15 cellular contexts compared by ENCODE assay signal in genomic region chr7:108413782-108414492, GRCh38. TPM values are rescaled to one million over a fixed set of nuclear protein-coding genes. Genes with fewer than 3 reads are reported as not detected.
DNase-seq lines count a peak whose midpoint lies in the region; ATAC-seq and TF ChIP-seq lines count a peak whose summit lies in the region.
"Had no signal": no experiment of that assay in that cellular context is flagged by ENCODE, and none has a peak within 500 bp of the region (broad histone marks: within the 10 kb centered on the region; RNA-seq: fewer than 3 reads in every experiment).

No MANE protein-coding gene starts in this region.

- POLR2A ChIA-PET in CD4-positive, alpha-beta memory T cell (lab: Charles Lee; ENCODE audit: partially characterized antibody), result no interaction called here

- no peak overlapping the region for H2AFZ ChIP-seq in KMS-11 (ENCODE audit: low read depth)

- peak overlapping the region in 4 of 11 experiments; percentile 71 to 79 (median 74); a peak in 4 of 22 replicates for H3K9ac ChIP-seq in BLaER1 treated with 17β-estradiol and CSF1 and Interleukin-3, amounts not matched to agents 10 nM and 100 nM
- H3K9ac ChIP-seq in KMS-11, result peak overlapping the region; percentile 23; the same call in 1 of the 2 replicates

- peaks cover 0 to 5% (median 0%) of the 10 kb centered on the region in 11 experiments; a peak in 1 of 22 replicates for H3K27me3 ChIP-seq in BLaER1 treated with 17β-estradiol and CSF1 and Interleukin-3, amounts not matched to agents 10 nM and 100 nM
- H3K27me3 ChIP-seq in KMS-11 (ENCODE audit: insufficient read depth, low read depth) (no peaks in the 10 kb centered on the region), brain microvascular endothelial cell (replicated peaks) (no peaks in the 10 kb centered on the region), aorta (ENCODE audit: control insufficient read depth in 1 of 2, insufficient read depth in 2 of 2, low read length in 1 of 2) (peaks cover 0 to 3% of the 10 kb centered on the region in 2 donors)
- no peaks in the 10 kb centered on the region for H3K27me3 ChIP-seq in CD4-positive, alpha-beta memory T cell (ENCODE audit: insufficient read depth, low read length)
- H3K27me3 ChIP-seq: esophagus squamous epithelium, upper lobe of right lung had no signal

- peak overlapping the region; percentile 66 to 93 (median 84); a peak in 19 of 22 replicates for H3K27ac ChIP-seq in BLaER1 treated with 17β-estradiol and CSF1 and Interleukin-3, amounts not matched to agents 10 nM and 100 nM
- H3K27ac ChIP-seq in KMS-11 (peak overlapping the region; percentile 93; the same call in 1 of the 2 replicates), brain microvascular endothelial cell (peak overlapping the region; percentile 43), aorta (ENCODE audit: low read depth in 1 of 2, low read length in 2 of 2) (no peak overlapping the region)
- no peak overlapping the region for H3K27ac ChIP-seq in CD4-positive, alpha-beta memory T cell (ENCODE audit: low read depth, low read length)
- H3K27ac ChIP-seq: esophagus squamous epithelium, upper lobe of right lung had no signal

- peak overlapping the region; percentile 45 for H3K27ac Mint-ChIP-seq in memory B cell
- no peak overlapping the region for H3K27ac Mint-ChIP-seq in CD4-positive, alpha-beta memory T cell
- H3K27ac Mint-ChIP-seq: T-helper 2 cell treated with Interferon-gamma antibody and Interleukin-4, amounts not matched to agents 5 μg/mL and 100 μg/mL, for 36 hours had no signal

- H3K9me3 ChIP-seq in BLaER1 treated with 17β-estradiol and CSF1 and Interleukin-3, amounts not matched to agents 10 nM and 100 nM (replicated peaks in 1 of 11), result peaks cover 0 to 8% (median 0%) of the 10 kb centered on the region in 11 experiments; a peak in 3 of 22 replicates
- H3K9me3 ChIP-seq in aorta (ENCODE audit: control insufficient read depth, low read length), result no peaks in the 10 kb centered on the region
- no peaks in the 10 kb centered on the region for H3K9me3 ChIP-seq in CD4-positive, alpha-beta memory T cell (ENCODE audit: control insufficient read depth in 1 of 2, low read length in 2 of 2)
- H3K9me3 ChIP-seq: esophagus squamous epithelium, HAP-1, mucosa of descending colon, upper lobe of right lung had no signal

- H4K20me1 ChIP-seq in BLaER1 treated with 17β-estradiol and CSF1 and Interleukin-3, amounts not matched to agents 10 nM and 100 nM, result no peaks in the 10 kb centered on the region
- no peaks in the 10 kb centered on the region for H4K20me1 ChIP-seq in KMS-11 (ENCODE audit: insufficient read depth)

- CTCF ChIA-PET in CD4-positive, alpha-beta memory T cell (lab: Charles Lee; ENCODE audit: partially characterized antibody), result interaction anchor here (1.4 kb wide), 1 partner anchor 8 kb away, joined by 3 read pairs; no protein-coding TSS in a partner anchor

- H3K79me2 ChIP-seq in KMS-11 (ENCODE audit: insufficient read depth, low read depth), result peaks cover 25% of the 10 kb centered on the region; the same call in 1 of the 2 replicates

- H3K27me3 Mint-ChIP-seq in memory B cell, result peaks cover 2% of the 10 kb centered on the region
- H3K27me3 Mint-ChIP-seq in CD4-positive, alpha-beta memory T cell, result peaks cover 17 to 36% of the 10 kb centered on the region in 2 donors

- no peak overlapping the region for H3K4me3 ChIP-seq in BLaER1 treated with 17β-estradiol and CSF1 and Interleukin-3, amounts not matched to agents 10 nM and 100 nM
- H3K4me3 ChIP-seq in KMS-11 (IDR thresholded peaks at IDR 0.05; ENCODE audit: insufficient read depth, low read depth, low read length) (no peak overlapping the region), brain microvascular endothelial cell (ENCODE audit: low read depth, low read length) (no peak overlapping the region), aorta (ENCODE audit: low read length in 2 of 2) (no peak overlapping the region)
- no peak overlapping the region for H3K4me3 ChIP-seq in CD4-positive, alpha-beta memory T cell (ENCODE audit: low read length in 2 of 2)
- H3K4me3 ChIP-seq: esophagus squamous epithelium, HAP-1, mucosa of descending colon, upper lobe of right lung had no signal

- 45 to 49% methylated on average over 3 of the region's 3 CpGs for WGBS in aorta, 2 donors

- no peak overlapping the region for H3K4me3 Mint-ChIP-seq in memory B cell
- no peak overlapping the region for H3K4me3 Mint-ChIP-seq in CD4-positive, alpha-beta memory T cell
- H3K4me3 Mint-ChIP-seq: T-helper 2 cell treated with Interferon-gamma antibody and Interleukin-4, amounts not matched to agents 5 μg/mL and 100 μg/mL, for 36 hours had no signal

- TF ChIP-seq CTCF in KMS-11 (conservative IDR thresholded peaks at IDR 0.05; ENCODE audit: low read depth, low read length) (no peak), brain microvascular endothelial cell (IDR thresholded peaks at IDR 0.05; ENCODE audit: low read depth, low read length, missing control alignments) (no peak)

- H3K4me1 Mint-ChIP-seq in memory B cell, result peaks cover 33% of the 10 kb centered on the region
- H3K4me1 Mint-ChIP-seq in CD4-positive, alpha-beta memory T cell, result peaks cover 0 to 5% (median under 1%) of the 10 kb centered on the region in 4 donors

- intact Hi-C loops in sciatic nerve (cut with DNase I) (no loop called here), aorta (cut with DNase I) (no loop called here)
- intact Hi-C loops in CD4-positive, alpha-beta memory T cell (cut with micrococcal nuclease), result no loop called here

- peaks cover 5% of the 10 kb centered on the region for H3K36me3 Mint-ChIP-seq in memory B cell
- H3K36me3 Mint-ChIP-seq in CD4-positive, alpha-beta memory T cell, result no peaks in the 10 kb centered on the region

- H3K9me3 Mint-ChIP-seq in memory B cell, result peaks cover 4% of the 10 kb centered on the region
- H3K9me3 Mint-ChIP-seq in CD4-positive, alpha-beta memory T cell, result peaks cover 0 to 5% (median 2%) of the 10 kb centered on the region in 8 donors
- H3K9me3 Mint-ChIP-seq: T-helper 2 cell treated with Interferon-gamma antibody and Interleukin-4, amounts not matched to agents 5 μg/mL and 100 μg/mL, for 36 hours had no signal

- ATAC-seq in memory B cell (ENCODE audit: low read depth) (no peak), sciatic nerve (no peak), aorta (ENCODE audit: low FRiP score) (no peak), HG02763 (IDR thresholded peaks at IDR 0.05; ENCODE audit: unreplicated experiment) (no peak)
- ATAC-seq: mucosa of descending colon, upper lobe of right lung had no signal

- peak overlapping the region; percentile 79 to 96 (median 88) for H3K4me2 ChIP-seq in BLaER1 treated with 17β-estradiol and CSF1 and Interleukin-3, amounts not matched to agents 10 nM and 100 nM
- peak overlapping the region; percentile 92; the same call in 1 of the 2 replicates for H3K4me2 ChIP-seq in KMS-11

- DNase-seq in brain microvascular endothelial cell (peak; percentile 90), memory B cell (ENCODE audit: low spot score in 2 of 2) (no peak), sciatic nerve (ENCODE audit: low spot score) (no peak), aorta (no peak)
- no peak for DNase-seq in CD4-positive, alpha-beta memory T cell
- DNase-seq: esophagus squamous epithelium; mucosa of descending colon; NCI-H748 treated with DMSO at 0.1 percent for 48 hours; stimulated activated CD4-positive, alpha-beta T cell treated with anti-CD3 and anti-CD28 coated beads, Interleukin-4, amount 100 ng/mL, for 1 hour; upper lobe of right lung had no signal

- peaks cover 54 to 64% (median 56%) of the 10 kb centered on the region in 10 experiments for H3K4me1 ChIP-seq in BLaER1 treated with 17β-estradiol and CSF1 and Interleukin-3, amounts not matched to agents 10 nM and 100 nM
- H3K4me1 ChIP-seq in KMS-11 (ENCODE audit: low read depth, poor library complexity, severe bottlenecking), result peaks cover 77% of the 10 kb centered on the region
- no peaks in the 10 kb centered on the region for H3K4me1 ChIP-seq in aorta (ENCODE audit: control insufficient read depth in 1 of 2, insufficient read depth in 2 of 2, low read length in 2 of 2)
- no peaks in the 10 kb centered on the region for H3K4me1 ChIP-seq in CD4-positive, alpha-beta memory T cell (ENCODE audit: insufficient read depth, low read length)
- H3K4me1 ChIP-seq: HAP-1, upper lobe of right lung had no signal

- no peaks in the 10 kb centered on the region for H3K36me3 ChIP-seq in BLaER1 treated with 17β-estradiol and CSF1 and Interleukin-3, amounts not matched to agents 10 nM and 100 nM
- H3K36me3 ChIP-seq in KMS-11 (ENCODE audit: insufficient read depth) (no peaks in the 10 kb centered on the region), brain microvascular endothelial cell (replicated peaks) (no peaks in the 10 kb centered on the region), aorta (ENCODE audit: control insufficient read depth in 1 of 2, insufficient read depth in 2 of 2, low read length in 1 of 2) (no peaks in the 10 kb centered on the region)
- H3K36me3 ChIP-seq in CD4-positive, alpha-beta memory T cell (ENCODE audit: insufficient read depth, low read length), result no peaks in the 10 kb centered on the region
- H3K36me3 ChIP-seq: esophagus squamous epithelium, HAP-1, upper lobe of right lung had no signal

- in situ Hi-C loops in brain microvascular endothelial cell (cut with HindIII; ENCODE audit: low pct_ligation_motif_present, low sequenced_read_pairs), result no loop called here

RNA-seq across cellular contexts. Expression of gene NRCAM, which starts 42.3 kb away (rescaled TPM):
- total RNA-seq in sciatic nerve, result 17.4 TPM
- total RNA-seq in aorta, result 1 to 10 TPM in 1 of 2 donors, under 1 TPM in 1; 0.93 to 1.8 TPM
- polyA plus RNA-seq in aorta, result under 1 TPM; under 0.01 to 0.59 TPM
- under 1 TPM; 0.22 to 0.41 TPM for total RNA-seq in CD4-positive, alpha-beta memory T cell
- polyA plus RNA-seq in CD4-positive, alpha-beta memory T cell, result under 1 TPM in 1 of 2 donors, not detected in 1; 0.32 TPM

Comparison
In these comparisons a context has a peak if more than half of its experiments do, and no peak if none do; other contexts are left out.
1. H3K27ac ChIP-seq: peak in BLaER1 treated with 17β-estradiol and CSF1 and Interleukin-3, amounts not matched to agents 10 nM and 100 nM (11 of 11), KMS-11 (single experiment) and brain microvascular endothelial cell (single experiment); none in aorta (0 of 2) and CD4-positive, alpha-beta memory T cell (single experiment).